Comparison of ENCODE assay signal across 1 cellular context in the genomic region with DNA sequence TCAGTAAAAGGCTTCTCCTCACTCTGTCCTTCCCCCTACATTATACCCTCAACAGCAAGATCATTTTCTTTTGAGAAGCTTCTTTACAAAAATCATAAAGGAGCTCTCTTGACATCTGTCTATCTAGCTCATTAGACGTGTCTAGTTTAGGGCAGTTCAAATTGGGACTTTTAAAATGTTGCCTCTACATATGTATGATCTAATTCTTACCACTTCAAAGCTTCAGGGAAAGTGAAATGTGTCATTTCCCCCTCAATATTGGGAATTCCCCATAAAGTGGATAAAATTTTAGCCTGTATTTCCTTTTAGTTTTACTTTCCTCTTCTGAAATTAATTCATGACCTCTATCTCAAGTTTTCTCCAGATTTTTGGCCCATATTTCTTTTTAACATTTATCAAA.
TF ChIP-seq lines count a peak whose summit lies in the region.

No MANE protein-coding gene starts in this region.

TF ChIP-seq in GM12878, 131 proteins besides CTCF, POLR2A, EP300 and RAD21 (continued from another document and continues in another):
- TF ChIP-seq, protein P1, sequence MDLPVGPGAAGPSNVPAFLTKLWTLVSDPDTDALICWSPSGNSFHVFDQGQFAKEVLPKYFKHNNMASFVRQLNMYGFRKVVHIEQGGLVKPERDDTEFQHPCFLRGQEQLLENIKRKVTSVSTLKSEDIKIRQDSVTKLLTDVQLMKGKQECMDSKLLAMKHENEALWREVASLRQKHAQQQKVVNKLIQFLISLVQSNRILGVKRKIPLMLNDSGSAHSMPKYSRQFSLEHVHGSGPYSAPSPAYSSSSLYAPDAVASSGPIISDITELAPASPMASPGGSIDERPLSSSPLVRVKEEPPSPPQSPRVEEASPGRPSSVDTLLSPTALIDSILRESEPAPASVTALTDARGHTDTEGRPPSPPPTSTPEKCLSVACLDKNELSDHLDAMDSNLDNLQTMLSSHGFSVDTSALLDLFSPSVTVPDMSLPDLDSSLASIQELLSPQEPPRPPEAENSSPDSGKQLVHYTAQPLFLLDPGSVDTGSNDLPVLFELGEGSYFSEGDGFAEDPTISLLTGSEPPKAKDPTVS (IDR thresholded peaks at IDR 0.05; ENCODE audit: low read depth, low read length): no peak
- TF ChIP-seq, protein P2, sequence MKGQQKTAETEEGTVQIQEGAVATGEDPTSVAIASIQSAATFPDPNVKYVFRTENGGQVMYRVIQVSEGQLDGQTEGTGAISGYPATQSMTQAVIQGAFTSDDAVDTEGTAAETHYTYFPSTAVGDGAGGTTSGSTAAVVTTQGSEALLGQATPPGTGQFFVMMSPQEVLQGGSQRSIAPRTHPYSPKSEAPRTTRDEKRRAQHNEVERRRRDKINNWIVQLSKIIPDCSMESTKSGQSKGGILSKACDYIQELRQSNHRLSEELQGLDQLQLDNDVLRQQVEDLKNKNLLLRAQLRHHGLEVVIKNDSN (IDR thresholded peaks at IDR 0.05; ENCODE audit: borderline replicate concordance, extremely low read length, insufficient read depth, low read depth, low read length): no peak
- TF ChIP-seq, protein P3, sequence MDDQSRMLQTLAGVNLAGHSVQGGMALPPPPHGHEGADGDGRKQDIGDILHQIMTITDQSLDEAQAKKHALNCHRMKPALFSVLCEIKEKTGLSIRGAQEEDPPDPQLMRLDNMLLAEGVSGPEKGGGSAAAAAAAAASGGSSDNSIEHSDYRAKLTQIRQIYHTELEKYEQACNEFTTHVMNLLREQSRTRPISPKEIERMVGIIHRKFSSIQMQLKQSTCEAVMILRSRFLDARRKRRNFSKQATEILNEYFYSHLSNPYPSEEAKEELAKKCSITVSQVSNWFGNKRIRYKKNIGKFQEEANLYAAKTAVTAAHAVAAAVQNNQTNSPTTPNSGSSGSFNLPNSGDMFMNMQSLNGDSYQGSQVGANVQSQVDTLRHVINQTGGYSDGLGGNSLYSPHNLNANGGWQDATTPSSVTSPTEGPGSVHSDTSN (IDR thresholded peaks at IDR 0.05; ENCODE audit: insufficient replicate concordance, low read depth, low read length): peak; percentile 22
- no peak for TF ChIP-seq SMARCA5 (IDR thresholded peaks at IDR 0.05)
- TF ChIP-seq CEBPB (IDR thresholded peaks at IDR 0.05; ENCODE audit: borderline replicate concordance in 1 of 2, low read depth in 2 of 2, low read length in 2 of 2): peak in 1 of 2 experiments; percentile 93; a peak in 2 of 4 replicates
- 0 out of 2 replicates have a peak, but pooled peaks have one; percentile 25 for TF ChIP-seq NR2F1 (conservative IDR thresholded peaks at IDR 0.05)
- no peak for TF ChIP-seq STAT1 (conservative IDR thresholded peaks at IDR 0.05)
- no peak for TF ChIP-seq YBX1 (IDR thresholded peaks at IDR 0.05)
- no peak for TF ChIP-seq MYB (IDR thresholded peaks at IDR 0.05; ENCODE audit: borderline replicate concordance, low read depth, low read length)
- no peak for TF ChIP-seq HDGF (IDR thresholded peaks at IDR 0.05)
- TF ChIP-seq NBN (IDR thresholded peaks at IDR 0.05): no peak
- TF ChIP-seq RAD51 (IDR thresholded peaks at IDR 0.05): no peak
- TF ChIP-seq YY1 (IDR thresholded peaks at IDR 0.05; ENCODE audit: low read depth, low read length): no peak
- TF ChIP-seq CBFB (IDR thresholded peaks at IDR 0.05; ENCODE audit: low read depth): peak; percentile 61; the same call in 1 of the 2 replicates
- TF ChIP-seq ZNF24 (IDR thresholded peaks at IDR 0.05): no peak
- no peak for TF ChIP-seq NFYA (IDR thresholded peaks at IDR 0.05; ENCODE audit: borderline replicate concordance, low read depth, low read length)
- peak; percentile 26 to 44; a peak in 1 of 4 replicates for TF ChIP-seq BHLHE40 (IDR thresholded peaks at IDR 0.05; ENCODE audit: borderline replicate concordance in 1 of 2, low read depth in 2 of 2, low read length in 1 of 2)
- no peak for TF ChIP-seq MAX (IDR thresholded peaks at IDR 0.05; ENCODE audit: low read depth, low read length)
- TF ChIP-seq ZNF217 (IDR thresholded peaks at IDR 0.05): 0 out of 2 replicates have a peak, but pooled peaks have one; percentile 65
- peak; percentile 75; the same call in 1 of the 2 replicates for TF ChIP-seq STAT3 (IDR thresholded peaks at IDR 0.05; ENCODE audit: low read depth, low read length)
- TF ChIP-seq PML (IDR thresholded peaks at IDR 0.05; ENCODE audit: low read length): peak; percentile 80; the same call in 1 of the 2 replicates
- no peak for TF ChIP-seq E2F8 (IDR thresholded peaks at IDR 0.05; ENCODE audit: low read depth, partially characterized antibody)
- TF ChIP-seq, protein P4, sequence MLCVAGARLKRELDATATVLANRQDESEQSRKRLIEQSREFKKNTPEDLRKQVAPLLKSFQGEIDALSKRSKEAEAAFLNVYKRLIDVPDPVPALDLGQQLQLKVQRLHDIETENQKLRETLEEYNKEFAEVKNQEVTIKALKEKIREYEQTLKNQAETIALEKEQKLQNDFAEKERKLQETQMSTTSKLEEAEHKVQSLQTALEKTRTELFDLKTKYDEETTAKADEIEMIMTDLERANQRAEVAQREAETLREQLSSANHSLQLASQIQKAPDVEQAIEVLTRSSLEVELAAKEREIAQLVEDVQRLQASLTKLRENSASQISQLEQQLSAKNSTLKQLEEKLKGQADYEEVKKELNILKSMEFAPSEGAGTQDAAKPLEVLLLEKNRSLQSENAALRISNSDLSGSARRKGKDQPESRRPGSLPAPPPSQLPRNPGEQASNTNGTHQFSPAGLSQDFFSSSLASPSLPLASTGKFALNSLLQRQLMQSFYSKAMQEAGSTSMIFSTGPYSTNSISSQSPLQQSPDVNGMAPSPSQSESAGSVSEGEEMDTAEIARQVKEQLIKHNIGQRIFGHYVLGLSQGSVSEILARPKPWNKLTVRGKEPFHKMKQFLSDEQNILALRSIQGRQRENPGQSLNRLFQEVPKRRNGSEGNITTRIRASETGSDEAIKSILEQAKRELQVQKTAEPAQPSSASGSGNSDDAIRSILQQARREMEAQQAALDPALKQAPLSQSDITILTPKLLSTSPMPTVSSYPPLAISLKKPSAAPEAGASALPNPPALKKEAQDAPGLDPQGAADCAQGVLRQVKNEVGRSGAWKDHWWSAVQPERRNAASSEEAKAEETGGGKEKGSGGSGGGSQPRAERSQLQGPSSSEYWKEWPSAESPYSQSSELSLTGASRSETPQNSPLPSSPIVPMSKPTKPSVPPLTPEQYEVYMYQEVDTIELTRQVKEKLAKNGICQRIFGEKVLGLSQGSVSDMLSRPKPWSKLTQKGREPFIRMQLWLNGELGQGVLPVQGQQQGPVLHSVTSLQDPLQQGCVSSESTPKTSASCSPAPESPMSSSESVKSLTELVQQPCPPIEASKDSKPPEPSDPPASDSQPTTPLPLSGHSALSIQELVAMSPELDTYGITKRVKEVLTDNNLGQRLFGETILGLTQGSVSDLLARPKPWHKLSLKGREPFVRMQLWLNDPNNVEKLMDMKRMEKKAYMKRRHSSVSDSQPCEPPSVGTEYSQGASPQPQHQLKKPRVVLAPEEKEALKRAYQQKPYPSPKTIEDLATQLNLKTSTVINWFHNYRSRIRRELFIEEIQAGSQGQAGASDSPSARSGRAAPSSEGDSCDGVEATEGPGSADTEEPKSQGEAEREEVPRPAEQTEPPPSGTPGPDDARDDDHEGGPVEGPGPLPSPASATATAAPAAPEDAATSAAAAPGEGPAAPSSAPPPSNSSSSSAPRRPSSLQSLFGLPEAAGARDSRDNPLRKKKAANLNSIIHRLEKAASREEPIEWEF (IDR thresholded peaks at IDR 0.05; ENCODE audit: insufficient replicate concordance, low read depth, low read length): no peak
- no peak for TF ChIP-seq HDAC6 (IDR thresholded peaks at IDR 0.05; ENCODE audit: unreplicated experiment)
- peak; percentile 57 for TF ChIP-seq GABPA (IDR thresholded peaks at IDR 0.05; ENCODE audit: low read depth)
- peak; percentile 96 for TF ChIP-seq ATF7 (IDR thresholded peaks at IDR 0.05; ENCODE audit: low read depth)
- TF ChIP-seq, protein P5, sequence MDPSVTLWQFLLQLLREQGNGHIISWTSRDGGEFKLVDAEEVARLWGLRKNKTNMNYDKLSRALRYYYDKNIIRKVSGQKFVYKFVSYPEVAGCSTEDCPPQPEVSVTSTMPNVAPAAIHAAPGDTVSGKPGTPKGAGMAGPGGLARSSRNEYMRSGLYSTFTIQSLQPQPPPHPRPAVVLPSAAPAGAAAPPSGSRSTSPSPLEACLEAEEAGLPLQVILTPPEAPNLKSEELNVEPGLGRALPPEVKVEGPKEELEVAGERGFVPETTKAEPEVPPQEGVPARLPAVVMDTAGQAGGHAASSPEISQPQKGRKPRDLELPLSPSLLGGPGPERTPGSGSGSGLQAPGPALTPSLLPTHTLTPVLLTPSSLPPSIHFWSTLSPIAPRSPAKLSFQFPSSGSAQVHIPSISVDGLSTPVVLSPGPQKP (IDR thresholded peaks at IDR 0.05; ENCODE audit: low read depth, low read length): no peak
- TF ChIP-seq JUNB (IDR thresholded peaks at IDR 0.05): peak; percentile 98
- TF ChIP-seq, protein P6, sequence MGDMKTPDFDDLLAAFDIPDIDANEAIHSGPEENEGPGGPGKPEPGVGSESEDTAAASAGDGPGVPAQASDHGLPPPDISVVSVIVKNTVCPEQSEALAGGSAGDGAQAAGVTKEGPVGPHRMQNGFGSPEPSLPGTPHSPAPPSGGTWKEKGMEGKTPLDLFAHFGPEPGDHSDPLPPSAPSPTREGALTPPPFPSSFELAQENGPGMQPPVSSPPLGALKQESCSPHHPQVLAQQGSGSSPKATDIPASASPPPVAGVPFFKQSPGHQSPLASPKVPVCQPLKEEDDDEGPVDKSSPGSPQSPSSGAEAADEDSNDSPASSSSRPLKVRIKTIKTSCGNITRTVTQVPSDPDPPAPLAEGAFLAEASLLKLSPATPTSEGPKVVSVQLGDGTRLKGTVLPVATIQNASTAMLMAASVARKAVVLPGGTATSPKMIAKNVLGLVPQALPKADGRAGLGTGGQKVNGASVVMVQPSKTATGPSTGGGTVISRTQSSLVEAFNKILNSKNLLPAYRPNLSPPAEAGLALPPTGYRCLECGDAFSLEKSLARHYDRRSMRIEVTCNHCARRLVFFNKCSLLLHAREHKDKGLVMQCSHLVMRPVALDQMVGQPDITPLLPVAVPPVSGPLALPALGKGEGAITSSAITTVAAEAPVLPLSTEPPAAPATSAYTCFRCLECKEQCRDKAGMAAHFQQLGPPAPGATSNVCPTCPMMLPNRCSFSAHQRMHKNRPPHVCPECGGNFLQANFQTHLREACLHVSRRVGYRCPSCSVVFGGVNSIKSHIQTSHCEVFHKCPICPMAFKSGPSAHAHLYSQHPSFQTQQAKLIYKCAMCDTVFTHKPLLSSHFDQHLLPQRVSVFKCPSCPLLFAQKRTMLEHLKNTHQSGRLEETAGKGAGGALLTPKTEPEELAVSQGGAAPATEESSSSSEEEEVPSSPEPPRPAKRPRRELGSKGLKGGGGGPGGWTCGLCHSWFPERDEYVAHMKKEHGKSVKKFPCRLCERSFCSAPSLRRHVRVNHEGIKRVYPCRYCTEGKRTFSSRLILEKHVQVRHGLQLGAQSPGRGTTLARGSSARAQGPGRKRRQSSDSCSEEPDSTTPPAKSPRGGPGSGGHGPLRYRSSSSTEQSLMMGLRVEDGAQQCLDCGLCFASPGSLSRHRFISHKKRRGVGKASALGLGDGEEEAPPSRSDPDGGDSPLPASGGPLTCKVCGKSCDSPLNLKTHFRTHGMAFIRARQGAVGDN (IDR thresholded peaks at IDR 0.05): no peak
- no peak for TF ChIP-seq GATAD2B (conservative IDR thresholded peaks at IDR 0.05; ENCODE audit: low read depth)
- peak; percentile 81 for TF ChIP-seq CREM (IDR thresholded peaks at IDR 0.05; ENCODE audit: low read depth)
- TF ChIP-seq RBBP5 (conservative IDR thresholded peaks at IDR 0.05): no peak
- TF ChIP-seq MEF2A (IDR thresholded peaks at IDR 0.05; ENCODE audit: insufficient read depth, low read depth, low read length): no peak
- no peak for TF ChIP-seq EGR1 (IDR thresholded peaks at IDR 0.05; ENCODE audit: borderline replicate concordance in 1 of 2, low read depth in 2 of 2, low read length in 2 of 2)
- no peak for TF ChIP-seq TCF12 (IDR thresholded peaks at IDR 0.05; ENCODE audit: low read depth, low read length)
- no peak for TF ChIP-seq USF2 (IDR thresholded peaks at IDR 0.05; ENCODE audit: borderline replicate concordance, low read depth, low read length)
- TF ChIP-seq RFX5 (IDR thresholded peaks at IDR 0.05; ENCODE audit: low read depth, low read length): no peak
- no peak for TF ChIP-seq ZBTB33 (IDR thresholded peaks at IDR 0.05)
- no peak for TF ChIP-seq RCOR1 (conservative IDR thresholded peaks at IDR 0.05; ENCODE audit: low read depth, low read length)
- TF ChIP-seq CBX3 (IDR thresholded peaks at IDR 0.05; ENCODE audit: borderline replicate concordance, low read depth): no peak
